Comparison of ENCODE assay signal across 1 cellular context in the genomic region with DNA sequence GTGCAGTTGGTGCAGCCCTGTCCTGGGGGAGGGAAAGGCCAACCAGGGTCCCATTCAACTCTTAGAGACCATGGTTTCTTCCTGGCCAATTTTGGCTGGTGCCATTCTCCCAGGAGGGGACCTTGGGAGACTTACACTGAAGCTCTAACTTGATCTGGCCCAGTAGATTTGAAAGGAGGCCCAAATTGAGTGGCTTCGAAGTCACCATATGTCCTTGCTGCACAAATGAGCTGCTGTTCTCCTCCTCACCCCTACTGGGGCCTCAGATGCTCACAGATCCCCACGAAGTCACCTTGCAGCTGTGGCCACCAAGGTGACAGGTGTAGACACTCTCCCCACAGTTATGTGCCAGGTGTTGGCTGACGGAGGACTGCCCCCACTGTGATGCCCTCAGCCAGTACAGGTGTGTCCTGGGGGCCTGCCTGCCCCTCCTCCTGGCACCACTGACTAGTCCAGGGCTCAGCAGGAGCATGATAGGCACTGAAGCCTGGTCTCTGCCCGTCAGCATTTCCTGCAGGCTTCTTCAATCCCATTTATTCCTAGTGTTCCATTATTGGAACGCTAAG.
TF ChIP-seq lines count a peak whose summit lies in the region.

No MANE protein-coding gene starts in this region.

TF ChIP-seq in HepG2, 621 proteins besides CTCF, POLR2A, EP300 and RAD21 (continued from another document and continues in another):
- TF ChIP-seq, protein P1, sequence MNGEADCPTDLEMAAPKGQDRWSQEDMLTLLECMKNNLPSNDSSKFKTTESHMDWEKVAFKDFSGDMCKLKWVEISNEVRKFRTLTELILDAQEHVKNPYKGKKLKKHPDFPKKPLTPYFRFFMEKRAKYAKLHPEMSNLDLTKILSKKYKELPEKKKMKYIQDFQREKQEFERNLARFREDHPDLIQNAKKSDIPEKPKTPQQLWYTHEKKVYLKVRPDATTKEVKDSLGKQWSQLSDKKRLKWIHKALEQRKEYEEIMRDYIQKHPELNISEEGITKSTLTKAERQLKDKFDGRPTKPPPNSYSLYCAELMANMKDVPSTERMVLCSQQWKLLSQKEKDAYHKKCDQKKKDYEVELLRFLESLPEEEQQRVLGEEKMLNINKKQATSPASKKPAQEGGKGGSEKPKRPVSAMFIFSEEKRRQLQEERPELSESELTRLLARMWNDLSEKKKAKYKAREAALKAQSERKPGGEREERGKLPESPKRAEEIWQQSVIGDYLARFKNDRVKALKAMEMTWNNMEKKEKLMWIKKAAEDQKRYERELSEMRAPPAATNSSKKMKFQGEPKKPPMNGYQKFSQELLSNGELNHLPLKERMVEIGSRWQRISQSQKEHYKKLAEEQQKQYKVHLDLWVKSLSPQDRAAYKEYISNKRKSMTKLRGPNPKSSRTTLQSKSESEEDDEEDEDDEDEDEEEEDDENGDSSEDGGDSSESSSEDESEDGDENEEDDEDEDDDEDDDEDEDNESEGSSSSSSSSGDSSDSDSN (CRISPR knock-in tag; IDR thresholded peaks at IDR 0.05): peak; percentile 26; the same call in 1 of the 2 replicates
- no peak for TF ChIP-seq KAT2B (IDR thresholded peaks at IDR 0.05; ENCODE audit: borderline replicate concordance, low read depth, low read length)
- no peak for TF ChIP-seq ZNF678 (CRISPR knock-in tag; IDR thresholded peaks at IDR 0.05)
- TF ChIP-seq, protein P2, sequence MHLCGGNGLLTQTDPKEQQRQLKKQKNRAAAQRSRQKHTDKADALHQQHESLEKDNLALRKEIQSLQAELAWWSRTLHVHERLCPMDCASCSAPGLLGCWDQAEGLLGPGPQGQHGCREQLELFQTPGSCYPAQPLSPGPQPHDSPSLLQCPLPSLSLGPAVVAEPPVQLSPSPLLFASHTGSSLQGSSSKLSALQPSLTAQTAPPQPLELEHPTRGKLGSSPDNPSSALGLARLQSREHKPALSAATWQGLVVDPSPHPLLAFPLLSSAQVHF (CRISPR knock-in tag; IDR thresholded peaks at IDR 0.05): 0 out of 2 replicates have a peak, but pooled peaks have one; percentile 19
- TF ChIP-seq, protein P3, sequence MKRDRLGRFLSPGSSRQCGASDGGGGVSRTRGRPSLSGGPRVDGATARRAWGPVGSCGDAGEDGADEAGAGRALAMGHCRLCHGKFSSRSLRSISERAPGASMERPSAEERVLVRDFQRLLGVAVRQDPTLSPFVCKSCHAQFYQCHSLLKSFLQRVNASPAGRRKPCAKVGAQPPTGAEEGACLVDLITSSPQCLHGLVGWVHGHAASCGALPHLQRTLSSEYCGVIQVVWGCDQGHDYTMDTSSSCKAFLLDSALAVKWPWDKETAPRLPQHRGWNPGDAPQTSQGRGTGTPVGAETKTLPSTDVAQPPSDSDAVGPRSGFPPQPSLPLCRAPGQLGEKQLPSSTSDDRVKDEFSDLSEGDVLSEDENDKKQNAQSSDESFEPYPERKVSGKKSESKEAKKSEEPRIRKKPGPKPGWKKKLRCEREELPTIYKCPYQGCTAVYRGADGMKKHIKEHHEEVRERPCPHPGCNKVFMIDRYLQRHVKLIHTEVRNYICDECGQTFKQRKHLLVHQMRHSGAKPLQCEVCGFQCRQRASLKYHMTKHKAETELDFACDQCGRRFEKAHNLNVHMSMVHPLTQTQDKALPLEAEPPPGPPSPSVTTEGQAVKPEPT (CRISPR knock-in tag; IDR thresholded peaks at IDR 0.05; ENCODE audit: low read depth): no peak
- TF ChIP-seq CENPX (CRISPR knock-in tag; IDR thresholded peaks at IDR 0.05): no peak
- TF ChIP-seq ZNF264 (CRISPR knock-in tag; IDR thresholded peaks at IDR 0.05): no peak
- no peak for TF ChIP-seq SRSF4 (IDR thresholded peaks at IDR 0.05; ENCODE audit: low read depth, low read length, poor library complexity, severe bottlenecking)
- TF ChIP-seq, protein P4, sequence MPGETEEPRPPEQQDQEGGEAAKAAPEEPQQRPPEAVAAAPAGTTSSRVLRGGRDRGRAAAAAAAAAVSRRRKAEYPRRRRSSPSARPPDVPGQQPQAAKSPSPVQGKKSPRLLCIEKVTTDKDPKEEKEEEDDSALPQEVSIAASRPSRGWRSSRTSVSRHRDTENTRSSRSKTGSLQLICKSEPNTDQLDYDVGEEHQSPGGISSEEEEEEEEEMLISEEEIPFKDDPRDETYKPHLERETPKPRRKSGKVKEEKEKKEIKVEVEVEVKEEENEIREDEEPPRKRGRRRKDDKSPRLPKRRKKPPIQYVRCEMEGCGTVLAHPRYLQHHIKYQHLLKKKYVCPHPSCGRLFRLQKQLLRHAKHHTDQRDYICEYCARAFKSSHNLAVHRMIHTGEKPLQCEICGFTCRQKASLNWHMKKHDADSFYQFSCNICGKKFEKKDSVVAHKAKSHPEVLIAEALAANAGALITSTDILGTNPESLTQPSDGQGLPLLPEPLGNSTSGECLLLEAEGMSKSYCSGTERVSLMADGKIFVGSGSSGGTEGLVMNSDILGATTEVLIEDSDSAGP (CRISPR knock-in tag; IDR thresholded peaks at IDR 0.05; ENCODE audit: borderline replicate concordance): peak; percentile 50; the same call in 1 of the 2 replicates
- no peak for TF ChIP-seq PHF21A (CRISPR knock-in tag; IDR thresholded peaks at IDR 0.05)
- TF ChIP-seq CENPT (CRISPR knock-in tag; IDR thresholded peaks at IDR 0.05; ENCODE audit: low read depth): no peak
- TF ChIP-seq MTA1 (CRISPR knock-in tag; IDR thresholded peaks at IDR 0.05; ENCODE audit: borderline replicate concordance): no peak
- peak; percentile 12; the same call in 1 of the 2 replicates for TF ChIP-seq PHF8 (CRISPR knock-in tag; IDR thresholded peaks at IDR 0.05)
- TF ChIP-seq PTBP1 (IDR thresholded peaks at IDR 0.05; ENCODE audit: low read depth, low read length, poor library complexity, severe bottlenecking): no peak
- TF ChIP-seq, protein P5, sequence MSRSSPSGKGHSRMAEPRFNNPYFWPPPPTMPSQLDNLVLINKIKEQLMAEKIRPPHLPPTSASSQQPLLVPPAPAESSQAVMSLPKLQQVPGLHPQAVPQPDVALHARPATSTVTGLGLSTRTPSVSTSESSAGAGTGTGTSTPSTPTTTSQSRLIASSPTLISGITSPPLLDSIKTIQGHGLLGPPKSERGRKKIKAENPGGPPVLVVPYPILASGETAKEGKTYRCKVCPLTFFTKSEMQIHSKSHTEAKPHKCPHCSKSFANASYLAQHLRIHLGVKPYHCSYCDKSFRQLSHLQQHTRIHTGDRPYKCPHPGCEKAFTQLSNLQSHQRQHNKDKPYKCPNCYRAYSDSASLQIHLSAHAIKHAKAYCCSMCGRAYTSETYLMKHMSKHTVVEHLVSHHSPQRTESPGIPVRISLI (CRISPR knock-in tag; IDR thresholded peaks at IDR 0.05; ENCODE audit: borderline replicate concordance): no peak
- no peak for TF ChIP-seq SOX13 (IDR thresholded peaks at IDR 0.05)
- no peak for TF ChIP-seq SOX13 (CRISPR knock-in tag; conservative IDR thresholded peaks at IDR 0.05 in 1 of 2, IDR thresholded peaks at IDR 0.05 in 1 of 2)
- TF ChIP-seq, protein P6, sequence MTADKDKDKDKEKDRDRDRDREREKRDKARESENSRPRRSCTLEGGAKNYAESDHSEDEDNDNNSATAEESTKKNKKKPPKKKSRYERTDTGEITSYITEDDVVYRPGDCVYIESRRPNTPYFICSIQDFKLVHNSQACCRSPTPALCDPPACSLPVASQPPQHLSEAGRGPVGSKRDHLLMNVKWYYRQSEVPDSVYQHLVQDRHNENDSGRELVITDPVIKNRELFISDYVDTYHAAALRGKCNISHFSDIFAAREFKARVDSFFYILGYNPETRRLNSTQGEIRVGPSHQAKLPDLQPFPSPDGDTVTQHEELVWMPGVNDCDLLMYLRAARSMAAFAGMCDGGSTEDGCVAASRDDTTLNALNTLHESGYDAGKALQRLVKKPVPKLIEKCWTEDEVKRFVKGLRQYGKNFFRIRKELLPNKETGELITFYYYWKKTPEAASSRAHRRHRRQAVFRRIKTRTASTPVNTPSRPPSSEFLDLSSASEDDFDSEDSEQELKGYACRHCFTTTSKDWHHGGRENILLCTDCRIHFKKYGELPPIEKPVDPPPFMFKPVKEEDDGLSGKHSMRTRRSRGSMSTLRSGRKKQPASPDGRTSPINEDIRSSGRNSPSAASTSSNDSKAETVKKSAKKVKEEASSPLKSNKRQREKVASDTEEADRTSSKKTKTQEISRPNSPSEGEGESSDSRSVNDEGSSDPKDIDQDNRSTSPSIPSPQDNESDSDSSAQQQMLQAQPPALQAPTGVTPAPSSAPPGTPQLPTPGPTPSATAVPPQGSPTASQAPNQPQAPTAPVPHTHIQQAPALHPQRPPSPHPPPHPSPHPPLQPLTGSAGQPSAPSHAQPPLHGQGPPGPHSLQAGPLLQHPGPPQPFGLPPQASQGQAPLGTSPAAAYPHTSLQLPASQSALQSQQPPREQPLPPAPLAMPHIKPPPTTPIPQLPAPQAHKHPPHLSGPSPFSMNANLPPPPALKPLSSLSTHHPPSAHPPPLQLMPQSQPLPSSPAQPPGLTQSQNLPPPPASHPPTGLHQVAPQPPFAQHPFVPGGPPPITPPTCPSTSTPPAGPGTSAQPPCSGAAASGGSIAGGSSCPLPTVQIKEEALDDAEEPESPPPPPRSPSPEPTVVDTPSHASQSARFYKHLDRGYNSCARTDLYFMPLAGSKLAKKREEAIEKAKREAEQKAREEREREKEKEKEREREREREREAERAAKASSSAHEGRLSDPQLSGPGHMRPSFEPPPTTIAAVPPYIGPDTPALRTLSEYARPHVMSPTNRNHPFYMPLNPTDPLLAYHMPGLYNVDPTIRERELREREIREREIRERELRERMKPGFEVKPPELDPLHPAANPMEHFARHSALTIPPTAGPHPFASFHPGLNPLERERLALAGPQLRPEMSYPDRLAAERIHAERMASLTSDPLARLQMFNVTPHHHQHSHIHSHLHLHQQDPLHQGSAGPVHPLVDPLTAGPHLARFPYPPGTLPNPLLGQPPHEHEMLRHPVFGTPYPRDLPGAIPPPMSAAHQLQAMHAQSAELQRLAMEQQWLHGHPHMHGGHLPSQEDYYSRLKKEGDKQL (CRISPR knock-in tag; IDR thresholded peaks at IDR 0.05; ENCODE audit: low read depth): no peak
- peak; percentile 27; the same call in 1 of the 2 replicates for TF ChIP-seq SP4 (CRISPR knock-in tag; IDR thresholded peaks at IDR 0.05)
- no peak for TF ChIP-seq CC2D1A (CRISPR knock-in tag; IDR thresholded peaks at IDR 0.05)
- TF ChIP-seq, protein P7, sequence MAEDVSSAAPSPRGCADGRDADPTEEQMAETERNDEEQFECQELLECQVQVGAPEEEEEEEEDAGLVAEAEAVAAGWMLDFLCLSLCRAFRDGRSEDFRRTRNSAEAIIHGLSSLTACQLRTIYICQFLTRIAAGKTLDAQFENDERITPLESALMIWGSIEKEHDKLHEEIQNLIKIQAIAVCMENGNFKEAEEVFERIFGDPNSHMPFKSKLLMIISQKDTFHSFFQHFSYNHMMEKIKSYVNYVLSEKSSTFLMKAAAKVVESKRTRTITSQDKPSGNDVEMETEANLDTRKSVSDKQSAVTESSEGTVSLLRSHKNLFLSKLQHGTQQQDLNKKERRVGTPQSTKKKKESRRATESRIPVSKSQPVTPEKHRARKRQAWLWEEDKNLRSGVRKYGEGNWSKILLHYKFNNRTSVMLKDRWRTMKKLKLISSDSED (CRISPR knock-in tag; IDR thresholded peaks at IDR 0.05): 0 out of 2 replicates have a peak, but pooled peaks have one; percentile 44
- TF ChIP-seq ZNF841 (CRISPR knock-in tag; IDR thresholded peaks at IDR 0.05; ENCODE audit: borderline replicate concordance): no peak
- 0 out of 2 replicates have a peak, but pooled peaks have one; percentile 9 for TF ChIP-seq ZSCAN21 (CRISPR knock-in tag; IDR thresholded peaks at IDR 0.05; ENCODE audit: borderline replicate concordance)
- TF ChIP-seq, protein P8, sequence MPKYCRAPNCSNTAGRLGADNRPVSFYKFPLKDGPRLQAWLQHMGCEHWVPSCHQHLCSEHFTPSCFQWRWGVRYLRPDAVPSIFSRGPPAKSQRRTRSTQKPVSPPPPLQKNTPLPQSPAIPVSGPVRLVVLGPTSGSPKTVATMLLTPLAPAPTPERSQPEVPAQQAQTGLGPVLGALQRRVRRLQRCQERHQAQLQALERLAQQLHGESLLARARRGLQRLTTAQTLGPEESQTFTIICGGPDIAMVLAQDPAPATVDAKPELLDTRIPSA (CRISPR knock-in tag; IDR thresholded peaks at IDR 0.05; ENCODE audit: borderline replicate concordance): no peak
- TF ChIP-seq ZNF547 (CRISPR knock-in tag; IDR thresholded peaks at IDR 0.05): peak; percentile 69; the same call in 1 of the 2 replicates
- TF ChIP-seq HOXD1 (CRISPR knock-in tag; IDR thresholded peaks at IDR 0.05): no peak
- no peak for TF ChIP-seq KDM5A (IDR thresholded peaks at IDR 0.05; ENCODE audit: borderline replicate concordance, low read length)
- no peak for TF ChIP-seq HOXA7 (CRISPR knock-in tag; IDR thresholded peaks at IDR 0.05)
- no peak for TF ChIP-seq KLF9 (CRISPR knock-in tag; IDR thresholded peaks at IDR 0.05; ENCODE audit: low read depth)
- TF ChIP-seq FOXA3 (CRISPR knock-in tag; IDR thresholded peaks at IDR 0.05): no peak
- no peak for TF ChIP-seq ZNF333 (CRISPR knock-in tag; IDR thresholded peaks at IDR 0.05; ENCODE audit: borderline replicate concordance)
- TF ChIP-seq, protein P9, sequence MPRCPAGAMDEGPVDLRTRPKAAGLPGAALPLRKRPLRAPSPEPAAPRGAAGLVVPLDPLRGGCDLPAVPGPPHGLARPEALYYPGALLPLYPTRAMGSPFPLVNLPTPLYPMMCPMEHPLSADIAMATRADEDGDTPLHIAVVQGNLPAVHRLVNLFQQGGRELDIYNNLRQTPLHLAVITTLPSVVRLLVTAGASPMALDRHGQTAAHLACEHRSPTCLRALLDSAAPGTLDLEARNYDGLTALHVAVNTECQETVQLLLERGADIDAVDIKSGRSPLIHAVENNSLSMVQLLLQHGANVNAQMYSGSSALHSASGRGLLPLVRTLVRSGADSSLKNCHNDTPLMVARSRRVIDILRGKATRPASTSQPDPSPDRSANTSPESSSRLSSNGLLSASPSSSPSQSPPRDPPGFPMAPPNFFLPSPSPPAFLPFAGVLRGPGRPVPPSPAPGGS (CRISPR knock-in tag; IDR thresholded peaks at IDR 0.05): 0 out of 2 replicates have a peak, but pooled peaks have one; percentile 44
- TF ChIP-seq ZNF160 (CRISPR knock-in tag; IDR thresholded peaks at IDR 0.05): no peak
- no peak for TF ChIP-seq CHD2 (IDR thresholded peaks at IDR 0.05; ENCODE audit: low read depth, low read length)
- no peak for TF ChIP-seq NCOA5 (CRISPR knock-in tag; IDR thresholded peaks at IDR 0.05)
- TF ChIP-seq ARHGAP35 (CRISPR knock-in tag; IDR thresholded peaks at IDR 0.05; ENCODE audit: borderline replicate concordance): no peak
- TF ChIP-seq TGIF2 (CRISPR knock-in tag; IDR thresholded peaks at IDR 0.05): no peak
- TF ChIP-seq, protein P10, sequence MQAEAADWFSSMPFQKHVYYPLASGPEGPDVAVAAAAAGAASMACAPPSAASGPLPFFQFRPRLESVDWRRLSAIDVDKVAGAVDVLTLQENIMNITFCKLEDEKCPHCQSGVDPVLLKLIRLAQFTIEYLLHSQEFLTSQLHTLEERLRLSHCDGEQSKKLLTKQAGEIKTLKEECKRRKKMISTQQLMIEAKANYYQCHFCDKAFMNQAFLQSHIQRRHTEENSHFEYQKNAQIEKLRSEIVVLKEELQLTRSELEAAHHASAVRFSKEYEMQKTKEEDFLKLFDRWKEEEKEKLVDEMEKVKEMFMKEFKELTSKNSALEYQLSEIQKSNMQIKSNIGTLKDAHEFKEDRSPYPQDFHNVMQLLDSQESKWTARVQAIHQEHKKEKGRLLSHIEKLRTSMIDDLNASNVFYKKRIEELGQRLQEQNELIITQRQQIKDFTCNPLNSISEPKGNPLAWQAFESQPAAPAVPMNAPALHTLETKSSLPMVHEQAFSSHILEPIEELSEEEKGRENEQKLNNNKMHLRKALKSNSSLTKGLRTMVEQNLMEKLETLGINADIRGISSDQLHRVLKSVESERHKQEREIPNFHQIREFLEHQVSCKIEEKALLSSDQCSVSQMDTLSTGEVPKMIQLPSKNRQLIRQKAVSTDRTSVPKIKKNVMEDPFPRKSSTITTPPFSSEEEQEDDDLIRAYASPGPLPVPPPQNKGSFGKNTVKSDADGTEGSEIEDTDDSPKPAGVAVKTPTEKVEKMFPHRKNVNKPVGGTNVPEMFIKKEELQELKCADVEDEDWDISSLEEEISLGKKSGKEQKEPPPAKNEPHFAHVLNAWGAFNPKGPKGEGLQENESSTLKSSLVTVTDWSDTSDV (CRISPR knock-in tag; IDR thresholded peaks at IDR 0.05): no peak; the same call in 1 of the 2 replicates
- TF ChIP-seq ZNF33B (CRISPR knock-in tag; IDR thresholded peaks at IDR 0.05): peak; percentile 74
- peak; percentile 16 for TF ChIP-seq ZNF883 (CRISPR knock-in tag; IDR thresholded peaks at IDR 0.05; ENCODE audit: not compliant biosample characterization)
